8 cellular contexts compared by ENCODE assay signal in the genomic region with DNA sequence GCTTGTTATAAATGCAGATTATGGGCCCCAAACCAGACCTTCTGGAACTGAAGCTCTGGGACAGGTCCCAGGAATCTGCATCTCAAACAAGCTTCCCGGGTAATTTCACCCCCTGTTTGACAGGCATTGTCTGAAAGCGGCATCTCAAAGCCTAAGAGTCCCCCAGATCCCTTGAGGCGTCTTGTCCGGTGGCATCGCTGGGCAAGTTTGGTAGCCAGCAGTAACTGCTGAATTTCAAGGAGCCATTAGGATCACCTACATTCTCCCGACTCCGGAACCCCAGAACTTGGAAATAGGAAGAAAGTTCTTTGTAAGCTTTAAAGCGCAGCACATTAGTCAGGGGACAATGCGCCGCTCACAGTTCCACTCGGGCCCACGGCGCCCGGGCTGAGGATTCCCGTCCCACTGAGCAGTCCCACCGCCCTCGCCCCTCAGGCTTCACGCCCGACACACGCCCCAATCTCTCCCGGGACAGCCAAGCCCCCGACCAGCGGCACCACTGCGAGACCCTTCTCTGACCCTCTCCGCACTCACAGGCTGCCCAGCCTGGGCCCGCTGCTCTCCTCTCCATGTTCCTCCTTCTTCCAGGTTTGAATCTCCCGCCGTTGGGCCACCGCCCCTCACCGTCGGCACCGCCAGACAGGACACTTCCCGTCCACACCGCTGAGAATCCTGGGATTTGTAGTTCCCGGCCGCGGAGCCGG. TPM values are rescaled to one million over a fixed set of nuclear protein-coding genes. Genes with fewer than 3 reads are reported as not detected.
DNase-seq lines count a peak whose midpoint lies in the region; ATAC-seq and TF ChIP-seq lines count a peak whose summit lies in the region.

A gene with protein sequence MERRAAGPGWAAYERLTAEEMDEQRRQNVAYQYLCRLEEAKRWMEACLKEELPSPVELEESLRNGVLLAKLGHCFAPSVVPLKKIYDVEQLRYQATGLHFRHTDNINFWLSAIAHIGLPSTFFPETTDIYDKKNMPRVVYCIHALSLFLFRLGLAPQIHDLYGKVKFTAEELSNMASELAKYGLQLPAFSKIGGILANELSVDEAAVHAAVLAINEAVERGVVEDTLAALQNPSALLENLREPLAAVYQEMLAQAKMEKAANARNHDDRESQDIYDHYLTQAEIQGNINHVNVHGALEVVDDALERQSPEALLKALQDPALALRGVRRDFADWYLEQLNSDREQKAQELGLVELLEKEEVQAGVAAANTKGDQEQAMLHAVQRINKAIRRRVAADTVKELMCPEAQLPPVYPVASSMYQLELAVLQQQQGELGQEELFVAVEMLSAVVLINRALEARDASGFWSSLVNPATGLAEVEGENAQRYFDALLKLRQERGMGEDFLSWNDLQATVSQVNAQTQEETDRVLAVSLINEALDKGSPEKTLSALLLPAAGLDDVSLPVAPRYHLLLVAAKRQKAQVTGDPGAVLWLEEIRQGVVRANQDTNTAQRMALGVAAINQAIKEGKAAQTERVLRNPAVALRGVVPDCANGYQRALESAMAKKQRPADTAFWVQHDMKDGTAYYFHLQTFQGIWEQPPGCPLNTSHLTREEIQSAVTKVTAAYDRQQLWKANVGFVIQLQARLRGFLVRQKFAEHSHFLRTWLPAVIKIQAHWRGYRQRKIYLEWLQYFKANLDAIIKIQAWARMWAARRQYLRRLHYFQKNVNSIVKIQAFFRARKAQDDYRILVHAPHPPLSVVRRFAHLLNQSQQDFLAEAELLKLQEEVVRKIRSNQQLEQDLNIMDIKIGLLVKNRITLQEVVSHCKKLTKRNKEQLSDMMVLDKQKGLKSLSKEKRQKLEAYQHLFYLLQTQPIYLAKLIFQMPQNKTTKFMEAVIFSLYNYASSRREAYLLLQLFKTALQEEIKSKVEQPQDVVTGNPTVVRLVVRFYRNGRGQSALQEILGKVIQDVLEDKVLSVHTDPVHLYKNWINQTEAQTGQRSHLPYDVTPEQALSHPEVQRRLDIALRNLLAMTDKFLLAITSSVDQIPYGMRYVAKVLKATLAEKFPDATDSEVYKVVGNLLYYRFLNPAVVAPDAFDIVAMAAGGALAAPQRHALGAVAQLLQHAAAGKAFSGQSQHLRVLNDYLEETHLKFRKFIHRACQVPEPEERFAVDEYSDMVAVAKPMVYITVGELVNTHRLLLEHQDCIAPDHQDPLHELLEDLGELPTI (N-terminal part only) (minus strand): TSS at position 607 of the 704 bp plus-strand sequence. CDS start 36 bp downstream, at position 571.

- ATAC-seq in left cardiac atrium = peak; percentile 97 to 98
- peak; percentile 97 for ATAC-seq in upper lobe of right lung

- no peak for TF ChIP-seq POLR2A in adrenal gland (IDR thresholded peaks at IDR 0.05)

- H3K36me3 ChIP-seq in adrenal gland (replicated peaks in 1 of 2) (no peaks in the 10 kb centered on the region), upper lobe of right lung (no peaks in the 10 kb centered on the region)

- no peak within 1 kb of the TSS for H3K27ac ChIP-seq in adrenal gland
- H3K27ac ChIP-seq in upper lobe of right lung = no peak within 1 kb of the TSS

- TF ChIP-seq CTCF in adrenal gland (IDR thresholded peaks at IDR 0.05) (no peak), upper lobe of right lung (IDR thresholded peaks at IDR 0.05) (no peak)

- CTCF ChIA-PET in HEK293T (lab: Yijun Ruan, JAX) = no interaction called here

- peak; percentile 73 for DNase-seq in DMS53 treated with DMSO at 0.1 percent for 48 hours (lab: John Stamatoyannopoulos, UW; ENCODE audit: unreplicated experiment)
- DNase-seq in HEK293T (ENCODE audit: extremely low spot score) = peak; percentile 97
- peak; percentile 88 for DNase-seq in NCI-H146 (lab: John Stamatoyannopoulos, UW)
- peak; percentile 42 to 67 (median 64) for DNase-seq in T-helper 1 cell
- peak; percentile 80 to 92 (median 88) for DNase-seq in adrenal gland
- peak; percentile 87 for DNase-seq in left cardiac atrium
- peak; percentile 67 to 97 (median 82) for DNase-seq in posterior cingulate gyrus
- peak; percentile 93 for DNase-seq in upper lobe of right lung

- intact Hi-C loops in adrenal gland (cut with DNase I) = no loop called here
- intact Hi-C loops in left cardiac atrium (cut with DNase I) = no loop called here
- intact Hi-C loops in posterior cingulate gyrus (cut with DNase I) = loop anchor here (5.0 kb wide), 1 partner anchor 60 kb away; no protein-coding TSS in a partner anchor
- intact Hi-C loops in upper lobe of right lung (cut with DNase I) = no loop called here

- H3K27me3 ChIP-seq in adrenal gland (peaks cover 15% of the 10 kb centered on the region), upper lobe of right lung (no peaks in the 10 kb centered on the region)

- 1% methylated on average over 18 to 38 of the region's 38 CpGs for WGBS in adrenal gland, 4 donors

- H3K4me1 ChIP-seq in adrenal gland (replicated peaks in 1 of 2) (peaks cover 0 to 13% of the 10 kb centered on the region in 2 donors), upper lobe of right lung (no peaks in the 10 kb centered on the region)

- peak within 1 kb of the TSS in 2 of 4 donors; percentile 9 to 42 for H3K4me3 ChIP-seq in adrenal gland
- peak within 1 kb of the TSS; percentile 38 for H3K4me3 ChIP-seq in upper lobe of right lung

- POLR2A ChIA-PET in HEK293T (lab: Yijun Ruan, JAX) = interaction anchor here (0.9 to 1.3 kb wide), 3 partner anchors 9 to 52 kb away, joined by 3 to 5 read pairs (median 3); no protein-coding TSS in a partner anchor

- H3K9me3 ChIP-seq in adrenal gland (replicated peaks in 1 of 3) (no peaks in the 10 kb centered on the region), upper lobe of right lung (no peaks in the 10 kb centered on the region)

TF ChIP-seq in HEK293T, 16 proteins besides CTCF, POLR2A, EP300 and RAD21:
- TF ChIP-seq L3MBTL2 (conservative IDR thresholded peaks at IDR 0.05) (0 out of 2 replicates have a peak, but pooled peaks have one; percentile 31), HDGF (IDR thresholded peaks at IDR 0.05; ENCODE audit: borderline replicate concordance) (no peak), SUZ12 (IDR thresholded peaks at IDR 0.05) (no peak), FOXK2 (IDR thresholded peaks at IDR 0.05) (no peak), TARDBP (IDR thresholded peaks at IDR 0.05) (no peak), ARNT (IDR thresholded peaks at IDR 0.05) (no peak), SP1 (IDR thresholded peaks at IDR 0.05) (no peak), FOXA1 (IDR thresholded peaks at IDR 0.05) (no peak), ELF4 (IDR thresholded peaks at IDR 0.05) (peak; percentile 36; the same call in 1 of the 2 replicates), CTBP1 (IDR thresholded peaks at IDR 0.05; ENCODE audit: borderline replicate concordance) (no peak; the same call in 1 of the 2 replicates), BHLHE40 (IDR thresholded peaks at IDR 0.05; ENCODE audit: borderline replicate concordance) (no peak), FOXM1 (IDR thresholded peaks at IDR 0.05; ENCODE audit: borderline replicate concordance) (no peak)
- TF ChIP-seq, protein P1, sequence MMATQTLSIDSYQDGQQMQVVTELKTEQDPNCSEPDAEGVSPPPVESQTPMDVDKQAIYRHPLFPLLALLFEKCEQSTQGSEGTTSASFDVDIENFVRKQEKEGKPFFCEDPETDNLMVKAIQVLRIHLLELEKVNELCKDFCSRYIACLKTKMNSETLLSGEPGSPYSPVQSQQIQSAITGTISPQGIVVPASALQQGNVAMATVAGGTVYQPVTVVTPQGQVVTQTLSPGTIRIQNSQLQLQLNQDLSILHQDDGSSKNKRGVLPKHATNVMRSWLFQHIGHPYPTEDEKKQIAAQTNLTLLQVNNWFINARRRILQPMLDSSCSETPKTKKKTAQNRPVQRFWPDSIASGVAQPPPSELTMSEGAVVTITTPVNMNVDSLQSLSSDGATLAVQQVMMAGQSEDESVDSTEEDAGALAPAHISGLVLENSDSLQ (IDR thresholded peaks at IDR 0.05) = no peak

RNA-seq across cellular contexts. Expression of the gene that starts here (rescaled TPM):
- total RNA-seq in adrenal gland (1 to 10 TPM in 3 of 8 donors, under 1 TPM in 5; 0.24 to 1.3 (median 0.80) TPM), left cardiac atrium (under 1 TPM; 0.26 to 0.94 TPM), upper lobe of right lung (1.3 TPM)
- polyA plus RNA-seq in adrenal gland = 1 to 10 TPM in 1 of 3 donors, under 1 TPM in 2; 0.16 to 2.2 (median 0.40) TPM

Comparison
In these comparisons a context has a peak if more than half of its experiments do, and no peak if none do; other contexts are left out.
1. Peak in DNase-seq and ATAC-seq in left cardiac atrium; RNA of the gene not detected or under 1 TPM.